ENCODE assay signal across 8 cellular contexts in genomic region chr1:109493805-109494539, GRCh38.
DNase-seq lines count a peak whose midpoint lies in the region; ATAC-seq and TF ChIP-seq lines count a peak whose summit lies in the region.

A gene with protein sequence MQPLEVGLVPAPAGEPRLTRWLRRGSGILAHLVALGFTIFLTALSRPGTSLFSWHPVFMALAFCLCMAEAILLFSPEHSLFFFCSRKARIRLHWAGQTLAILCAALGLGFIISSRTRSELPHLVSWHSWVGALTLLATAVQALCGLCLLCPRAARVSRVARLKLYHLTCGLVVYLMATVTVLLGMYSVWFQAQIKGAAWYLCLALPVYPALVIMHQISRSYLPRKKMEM (plus strand): TSS chr1:109494094. CDS start chr1:109494140, 46 bp downstream.

- peak; percentile 74 for TF ChIP-seq CTCF in choroid plexus epithelial cell (conservative IDR thresholded peaks at IDR 0.05; ENCODE audit: low read depth, low read length)

- H3K4me3 ChIP-seq in choroid plexus epithelial cell (ENCODE audit: low read depth, low read length) = peak within 1 kb of the TSS; percentile 100

- ATAC-seq in GM18907 (IDR thresholded peaks at IDR 0.05; ENCODE audit: unreplicated experiment) (peak; percentile 86), HG03139 (IDR thresholded peaks at IDR 0.05; ENCODE audit: unreplicated experiment) (peak; percentile 79)

- DNase-seq in Ammon's horn (ENCODE audit: low spot score) = peak; percentile 86
- DNase-seq in NCI-H446 (lab: John Stamatoyannopoulos, UW) = peak; percentile 82 to 93
- DNase-seq in activated CD4-positive, alpha-beta T cell treated with anti-CD3 and anti-CD28 coated beads for 24 hours (ENCODE audit: low read depth in 2 of 2) = peak; percentile 82 to 85
- peak; percentile 84 for DNase-seq in choroid plexus epithelial cell (ENCODE audit: low read depth)
- DNase-seq in left kidney (ENCODE audit: low read depth, low spot score) = peak; percentile 95
- DNase-seq in stimulated activated CD4-positive, alpha-beta T cell treated with anti-CD3 and anti-CD28 coated beads, Interleukin-2, amount 100 ng/mL, for 24 hours = peak; percentile 91 to 92

Comparison
In these comparisons a context has a peak if more than half of its experiments do, and no peak if none do; other contexts are left out.
1. Peak in every context shown above with its lines: DNase-seq, ATAC-seq and H3K4me3 ChIP-seq.